8 cellular contexts compared by ENCODE assay signal in genomic region chr11:33259869-33260268, GRCh38. TPM values are rescaled to one million over a fixed set of nuclear protein-coding genes. Genes with fewer than 3 reads are reported as not detected.
DNase-seq lines count a peak whose midpoint lies in the region; ATAC-seq and TF ChIP-seq lines count a peak whose summit lies in the region.

No MANE protein-coding gene starts in this region.

- TF ChIP-seq EP300 in neural cell (conservative IDR thresholded peaks at IDR 0.05; ENCODE audit: poor library complexity, severe bottlenecking) = no peak

- no peaks in the 10 kb centered on the region for H3K9me3 ChIP-seq in neural cell (ENCODE audit: low read length)

- H4K20me1 ChIP-seq in neural cell (ENCODE audit: insufficient read depth) = peaks cover 3% of the 10 kb centered on the region

- H3F3A ChIP-seq in neural cell (ENCODE audit: insufficient read depth, low read length, poor library complexity, severe bottlenecking) = peaks cover 6% of the 10 kb centered on the region

- H3K27me3 ChIP-seq in BJ (ENCODE audit: control insufficient read depth, insufficient read depth, low read length) (no peaks in the 10 kb centered on the region), neural cell (ENCODE audit: insufficient read depth, low read depth, low read length) (no peaks in the 10 kb centered on the region)

- no peak overlapping the region for H3K27ac ChIP-seq in neural cell (ENCODE audit: low read length)

- DNase-seq in BJ (ENCODE audit: low read depth) (no peak), KBM-7 (peak; percentile 33), choroid plexus epithelial cell (ENCODE audit: low read depth) (no peak), NCI-H2171 treated with DMSO at 0.1 percent for 48 hours (lab: John Stamatoyannopoulos, UW) (no peak), DMS153 treated with DMSO at 0.1 percent for 48 hours (lab: John Stamatoyannopoulos, UW; ENCODE audit: unreplicated experiment) (no peak)
- DNase-seq in stimulated activated CD4-positive, alpha-beta T cell treated with anti-CD3 and anti-CD28 coated beads, Interleukin-2, amount 100 ng/mL, for 24 hours = no peak

- H3K9ac ChIP-seq in neural cell (ENCODE audit: low read length) = no peak overlapping the region

- no peak for TF ChIP-seq RAD21 in neural cell (conservative IDR thresholded peaks at IDR 0.05)

- H3K9me2 ChIP-seq in neural cell (ENCODE audit: insufficient read depth, low read length) = no peaks in the 10 kb centered on the region

- TF ChIP-seq CTCF in BJ (IDR thresholded peaks at IDR 0.05; ENCODE audit: insufficient read depth, low read depth, low read length) = no peak
- no peak for TF ChIP-seq CTCF in choroid plexus epithelial cell (conservative IDR thresholded peaks at IDR 0.05; ENCODE audit: low read depth, low read length)
- TF ChIP-seq CTCF in neural cell (IDR thresholded peaks at IDR 0.05; ENCODE audit: poor library complexity, severe bottlenecking) = no peak

- POLR2A ChIA-PET in BJ (lab: Charles Lee) = interaction anchor here (0.6 kb wide), 1 partner anchor 12 kb away, joined by 3 read pairs; no protein-coding TSS in a partner anchor

- peak overlapping the region; percentile 90 for H3K4me2 ChIP-seq in neural cell (ENCODE audit: low read length)

- in situ Hi-C loops in KBM-7 (cut with MboI; ENCODE audit: low pct_unique_long_range_greater_than_20kb, low sequenced_read_pairs) = no loop called here

- CTCF ChIA-PET in BJ (lab: Yijun Ruan, JAX) = no interaction called here

- H3K36me3 ChIP-seq in BJ (ENCODE audit: control insufficient read depth, insufficient read depth, low read length) (no peaks in the 10 kb centered on the region), neural cell (ENCODE audit: insufficient read depth, low read length) (no peaks in the 10 kb centered on the region)

- no peak overlapping the region for H2AFZ ChIP-seq in neural cell (ENCODE audit: low read depth, low read length)

- no peak for ATAC-seq in GM18870 (IDR thresholded peaks at IDR 0.05; ENCODE audit: unreplicated experiment)

- peaks cover 57% of the 10 kb centered on the region for H3K79me2 ChIP-seq in neural cell (replicated peaks; ENCODE audit: insufficient read depth, low read length)

- H3K4me3 ChIP-seq in BJ (ENCODE audit: low read depth, low read length) (peak overlapping the region; percentile 85), choroid plexus epithelial cell (ENCODE audit: low read depth, low read length) (peak overlapping the region; percentile 91), neural cell (ENCODE audit: low read length) (peak overlapping the region; percentile 76)

TF ChIP-seq in neural cell, 6 proteins besides CTCF, POLR2A, EP300 and RAD21:
- TF ChIP-seq POLR2AphosphoS5 (IDR thresholded peaks at IDR 0.05) = no peak
- no peak for TF ChIP-seq EZH2 (IDR thresholded peaks at IDR 0.05; ENCODE audit: borderline replicate concordance, insufficient read depth, low read length, poor library complexity, severe bottlenecking)
- TF ChIP-seq TAF1 (IDR thresholded peaks at IDR 0.05; ENCODE audit: low read depth) = no peak
- no peak for TF ChIP-seq REST (IDR thresholded peaks at IDR 0.05; ENCODE audit: borderline replicate concordance)
- TF ChIP-seq MXI1 (conservative IDR thresholded peaks at IDR 0.05; ENCODE audit: poor library complexity, severe bottlenecking) = no peak
- TF ChIP-seq SMC3 (conservative IDR thresholded peaks at IDR 0.05; ENCODE audit: poor library complexity) = no peak

RNA-seq across cellular contexts. Expression of gene HIPK3, which starts 2.7 kb away (rescaled TPM):
- polyA plus RNA-seq in BJ (2011; rRNA removed) (18.9 and 26.3 TPM in 2 replicates), neural cell (12.4 and 25.5 TPM in 2 replicates)
- polyA minus RNA-seq in BJ (2011; rRNA and poly(A)+ RNA removed) = 78.6 and 91.4 TPM in 2 replicates
- polyA minus RNA-seq in neural cell = 214 and 225 TPM in 2 replicates
